18 cellular contexts compared by ENCODE assay signal in genomic region chr20:63028461-63028921, GRCh38. TPM values are rescaled to one million over a fixed set of nuclear protein-coding genes. Genes with fewer than 3 reads are reported as not detected.
DNase-seq lines count a peak whose midpoint lies in the region; ATAC-seq and TF ChIP-seq lines count a peak whose summit lies in the region.
"Had no signal": no experiment of that assay in that cellular context is flagged by ENCODE, and none has a peak within 500 bp of the region (broad histone marks: within the 10 kb centered on the region; RNA-seq: fewer than 3 reads in every experiment).

No MANE protein-coding gene starts in this region.

- POLR2A ChIA-PET in Panc1 (lab: Charles Lee) = no interaction called here

- H3K4me2 ChIP-seq in DOHH2 (ENCODE audit: low read length) = peak overlapping the region; percentile 97

- H3K4me1 ChIP-seq in DOHH2 (ENCODE audit: control insufficient read depth, low read length) (peaks cover 84% of the 10 kb centered on the region), Panc1 (ENCODE audit: control insufficient read depth, insufficient read depth, low read length) (no peaks in the 10 kb centered on the region; the same call in 1 of the 2 replicates), lower lobe of right lung (peaks cover 13% of the 10 kb centered on the region), colonic mucosa (no peaks in the 10 kb centered on the region)
- H3K4me1 ChIP-seq: foreskin keratinocyte had no signal

- H3K9me3 ChIP-seq in DOHH2 (ENCODE audit: control insufficient read depth, insufficient read depth, low read length) = no peaks in the 10 kb centered on the region
- H3K9me3 ChIP-seq in Panc1 (ENCODE audit: control insufficient read depth, insufficient read depth, low read depth, low read length) = no peaks in the 10 kb centered on the region
- H3K9me3 ChIP-seq in lower lobe of right lung = no peaks in the 10 kb centered on the region
- H3K9me3 ChIP-seq in colonic mucosa = no peaks in the 10 kb centered on the region
- H3K9me3 ChIP-seq: neutrophil, Peyer's patch had no signal

- peaks cover 8% of the 10 kb centered on the region; the same call in 1 of the 2 replicates for H3K36me3 ChIP-seq in DOHH2 (ENCODE audit: control insufficient read depth, low read length)
- H3K36me3 ChIP-seq in Panc1 (ENCODE audit: control insufficient read depth, insufficient read depth, low read length) = no peaks in the 10 kb centered on the region
- no peaks in the 10 kb centered on the region for H3K36me3 ChIP-seq in lower lobe of right lung
- H3K36me3 ChIP-seq in colonic mucosa = no peaks in the 10 kb centered on the region
- H3K36me3 ChIP-seq: brain microvascular endothelial cell, neutrophil, Peyer's patch had no signal

- no peaks in the 10 kb centered on the region for H3K9me2 ChIP-seq in DOHH2 (replicated peaks; ENCODE audit: control insufficient read depth, low read length)

- H3K27me3 ChIP-seq in DOHH2 (ENCODE audit: control insufficient read depth, low read length) (no peaks in the 10 kb centered on the region), Panc1 (ENCODE audit: control insufficient read depth, insufficient read depth, low read length) (no peaks in the 10 kb centered on the region), lower lobe of right lung (ENCODE audit: low read depth) (peaks cover 94% of the 10 kb centered on the region), colonic mucosa (peaks cover 36% of the 10 kb centered on the region)

- no TSS peak for BruUV-seq in Panc1 (replicated peaks; lab: Mats Ljungman, UMichigan)

- CTCF ChIA-PET in Panc1 (lab: Charles Lee) = interaction anchor here (0.7 kb wide), 1 partner anchor 25 kb away, joined by 3 read pairs; no protein-coding TSS in a partner anchor

- H3K4me3 ChIP-seq in DOHH2 (ENCODE audit: low read length) = peak overlapping the region; percentile 68
- no peak overlapping the region for H3K4me3 ChIP-seq in Panc1 (ENCODE audit: low read depth in 2 of 2, low read length in 2 of 2)
- H3K4me3 ChIP-seq in lower lobe of right lung = no peak overlapping the region
- H3K4me3 ChIP-seq in colonic mucosa = no peak overlapping the region
- H3K4me3 ChIP-seq: Peyer's patch had no signal

- peaks cover 16% of the 10 kb centered on the region for H3K79me2 ChIP-seq in DOHH2 (ENCODE audit: control insufficient read depth, low read length)

- no peak overlapping the region for H3K27ac ChIP-seq in 22Rv1
- peak overlapping the region; percentile 84 for H3K27ac ChIP-seq in DOHH2 (ENCODE audit: low read depth, low read length)
- H3K27ac ChIP-seq in Panc1 (ENCODE audit: low read length) = no peak overlapping the region
- no peak overlapping the region for H3K27ac ChIP-seq in lower lobe of right lung
- H3K27ac ChIP-seq in colonic mucosa = no peak overlapping the region
- H3K27ac ChIP-seq: brain microvascular endothelial cell, epithelial cell of prostate, foreskin keratinocyte, neutrophil, Peyer's patch had no signal

- H3F3A ChIP-seq in DOHH2 (ENCODE audit: control insufficient read depth, insufficient read depth) = peaks cover 7% of the 10 kb centered on the region; the same call in 1 of the 2 replicates

- H3K9ac ChIP-seq in colonic mucosa (ENCODE audit: low read depth in 2 of 2, low read length in 2 of 2) = no peak overlapping the region

- in situ Hi-C loops in Panc1 (cut with HindIII; ENCODE audit: low pct_unique_long_range_greater_than_20kb, low sequenced_read_pairs) = no loop called here

- DNase-seq in Panc1 (ENCODE audit: low read depth, low spot score) (no peak), lower lobe of right lung (peak; percentile 28), colonic mucosa (no peak), activated gamma-delta T cell (lab: John Stamatoyannopoulos, UW) (no peak), GM10266 (ENCODE audit: extremely low spot score) (no peak)
- DNase-seq: activated B cell treated with CpG ODN at 0.5 μM for 24 hours; activated T-cell treated with anti-CD3 and anti-CD28 coated beads, Interleukin-2, amount 50 U/mL, for 72 hours; brain microvascular endothelial cell; foreskin keratinocyte; NCI-H2227 treated with DMSO at 0.1 percent for 48 hours had no signal

- 0 out of 2 replicates have a peak, but pooled peaks cover 5% of the 10 kb centered on the region for H4K20me1 ChIP-seq in DOHH2 (ENCODE audit: control insufficient read depth, insufficient read depth, low read depth, low read length)

- intact Hi-C loops in Panc1 (cut with micrococcal nuclease; ENCODE audit: unreplicated experiment) = no loop called here
- intact Hi-C loops in lower lobe of right lung (cut with DNase I) = no loop called here
- intact Hi-C loops in colonic mucosa (cut with DNase I) = loop anchor here (10.0 kb wide), 1 partner anchor 1136 kb away; the partner anchor contains the start of gene MYT1

- TF ChIP-seq CTCF in 22Rv1 (IDR thresholded peaks at IDR 0.05) (peak; percentile 4; the same call in 1 of the 2 replicates), DOHH2 (IDR thresholded peaks at IDR 0.05; ENCODE audit: low read depth, low read length, poor library complexity, severe bottlenecking) (no peak), Panc1 (IDR thresholded peaks at IDR 0.05) (no peak), lower lobe of right lung (IDR thresholded peaks at IDR 0.05) (no peak), colonic mucosa (IDR thresholded peaks at IDR 0.05) (no peak), GM10266 (IDR thresholded peaks at IDR 0.05; ENCODE audit: control insufficient read depth, insufficient read depth, low read depth, missing control alignments) (no peak)

- ATAC-seq in Panc1 = peak; percentile 33; the same call in 1 of the 2 replicates
- no peak for ATAC-seq in lower lobe of right lung
- ATAC-seq in GM21825 (IDR thresholded peaks at IDR 0.05; ENCODE audit: unreplicated experiment) = no peak
- ATAC-seq: activated T-cell treated with anti-CD3 and anti-CD28 coated beads, Interleukin-2, amount 50 U/mL, for 72 hours had no signal

RNA-seq across cellular contexts. Expression of gene BHLHE23, which starts 21.7 kb away (rescaled TPM):
- total RNA-seq in Panc1 (2021; ENCODE audit: unreplicated experiment) (not detected), lower lobe of right lung (not detected), colonic mucosa (not detected)
- polyA plus RNA-seq in Panc1 (2012; ENCODE audit: insufficient read length) = not detected
- total RNA-seq: activated B cell treated with CpG ODN at 0.5 μM for 24 hours; activated T-cell treated with anti-CD3 and anti-CD28 coated beads, Interleukin-2, amount 50 U/mL, for 72 hours; foreskin keratinocyte; mesothelial cell of epicardium; Peyer's patch; SK-MEL-5 had no signal
- polyA plus RNA-seq: foreskin keratinocyte had no signal
